1 cellular context compared by ENCODE assay signal in genomic region chr4:6894528-6895498, GRCh38.
TF ChIP-seq lines count a peak whose summit lies in the region.

No MANE protein-coding gene starts in this region.

TF ChIP-seq in A549, 52 proteins besides CTCF, POLR2A, EP300 and RAD21 (continued from another document):
- TF ChIP-seq HMGXB4 (CRISPR knock-in tag; IDR thresholded peaks at IDR 0.05; ENCODE audit: borderline replicate concordance), result no peak
- no peak for TF ChIP-seq FOSL2 (IDR thresholded peaks at IDR 0.05)
- no peak for TF ChIP-seq FOSL2 (CRISPR knock-in tag; IDR thresholded peaks at IDR 0.05)
